ENCODE assay signal across 22 cellular contexts in the genomic region with DNA sequence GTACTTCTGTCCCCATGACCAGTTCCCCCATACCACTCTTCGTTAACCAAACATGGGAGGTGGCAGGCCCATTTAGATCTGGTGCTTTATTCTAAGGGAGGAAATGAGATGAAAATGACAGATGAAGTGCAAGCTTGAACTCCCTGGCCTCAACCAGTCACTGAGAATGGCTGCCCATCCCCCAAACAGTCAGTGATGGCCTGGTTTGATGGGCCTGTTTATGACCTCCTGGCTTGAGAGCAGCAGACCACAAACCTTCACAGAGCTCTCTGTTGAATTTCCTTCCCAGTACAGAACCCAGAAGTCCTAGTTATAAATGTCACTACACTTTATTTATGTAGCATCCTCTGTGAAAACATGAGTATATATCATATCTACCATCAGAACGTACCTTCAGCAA. TPM values are rescaled to one million over a fixed set of nuclear protein-coding genes. Genes with fewer than 3 reads are reported as not detected.
DNase-seq lines count a peak whose midpoint lies in the region; ATAC-seq and TF ChIP-seq lines count a peak whose summit lies in the region.
"Had no signal": no experiment of that assay in that cellular context is flagged by ENCODE, and none has a peak within 500 bp of the region (broad histone marks: within the 10 kb centered on the region; RNA-seq: fewer than 3 reads in every experiment).

No MANE protein-coding gene starts in this region.

- no peak overlapping the region for H3K23ac ChIP-seq in trophoblast cell (ENCODE audit: low read length)

- peaks cover 8% of the 10 kb centered on the region; the same call in 1 of the 2 replicates for H3K36me3 ChIP-seq in PC-9 (ENCODE audit: low read depth)
- H3K36me3 ChIP-seq in trophoblast cell (ENCODE audit: control insufficient read depth in 1 of 2, insufficient read depth in 2 of 2, low read length in 2 of 2) = peaks cover 15 to 32% of the 10 kb centered on the region in 2 experiments
- H3K36me3 ChIP-seq in GM23338 (ENCODE audit: insufficient read depth) = no peaks in the 10 kb centered on the region
- H3K36me3 ChIP-seq: cardiac muscle cell, gastroesophageal sphincter, neutrophil, thoracic aorta had no signal

- no peak overlapping the region for H3K14ac ChIP-seq in trophoblast cell (ENCODE audit: low read length)

- H3K4me2 ChIP-seq in PC-9 = no peak overlapping the region; the same call in 1 of the 2 replicates
- H3K4me2 ChIP-seq in trophoblast cell (ENCODE audit: low read length) = no peak overlapping the region
- no peak overlapping the region for H3K4me2 ChIP-seq in GM23338
- H3K4me2 ChIP-seq: KMS-11 had no signal

- H3K36me3 Mint-ChIP-seq in chondrocyte (ENCODE audit: low read depth) (no peaks in the 10 kb centered on the region), GM23338 (ENCODE audit: low read depth) (no peaks in the 10 kb centered on the region)

- DNase-seq in EH (ENCODE audit: low read depth) = peak; percentile 62
- DNase-seq in PC-9 = no peak
- DNase-seq in chondrocyte (ENCODE audit: low spot score) = no peak
- DNase-seq in trophoblast cell = no peak
- DNase-seq in NCI-H748 treated with DMSO at 0.1 percent for 48 hours (lab: John Stamatoyannopoulos, UW) = no peak
- DNase-seq in kidney tubule cell (ENCODE audit: low spot score) = no peak
- no peak for DNase-seq in GM23338 (ENCODE audit: low spot score)
- DNase-seq in lower leg skin (ENCODE audit: low spot score in 2 of 2) = no peak
- DNase-seq: activated naive CD8-positive, alpha-beta T cell treated with anti-CD3 and anti-CD28 coated beads, Interleukin-2, amount 50 U/mL, for 24 hours; AML-193; COR-L47; mucosa of descending colon; NCI-H1417; NCI-H510A treated with DMSO at 0.1 percent for 48 hours; retina had no signal

- H3F3A ChIP-seq in PC-9 (ENCODE audit: insufficient read depth, low read depth) (peaks cover 55% of the 10 kb centered on the region), GM23338 (replicated peaks; ENCODE audit: low read depth) (no peaks in the 10 kb centered on the region)

- H3K4me3 Mint-ChIP-seq in chondrocyte (ENCODE audit: unreplicated experiment) = no peak overlapping the region
- H3K4me3 Mint-ChIP-seq in GM23338 = no peak overlapping the region
- H3K4me3 Mint-ChIP-seq: activated naive CD8-positive, alpha-beta T cell treated with anti-CD3 and anti-CD28 coated beads, Interleukin-2, amount 50 U/mL, for 24 hours; T-helper 1 cell treated with Interleukin-12 subunit alpha and Interleukin-12 subunit beta and Interleukin-4 antibody, amounts not matched to agents 30 μg/mL and 1 μg/mL, for 36 hours had no signal

- no peak overlapping the region for H2BK12ac ChIP-seq in trophoblast cell (ENCODE audit: low read length)

- TF ChIP-seq CTCF in PC-9 (conservative IDR thresholded peaks at IDR 0.05) (no peak), chondrocyte (IDR thresholded peaks at IDR 0.05) (no peak), GM23338 (conservative IDR thresholded peaks at IDR 0.05; ENCODE audit: low read depth in 2 of 2) (no peak), lower leg skin (IDR thresholded peaks at IDR 0.05) (no peak)

- H3K4me1 Mint-ChIP-seq in chondrocyte (ENCODE audit: low read depth) (peaks cover 56% of the 10 kb centered on the region), GM23338 (peaks cover 13% of the 10 kb centered on the region)
- H3K4me1 Mint-ChIP-seq: activated naive CD8-positive, alpha-beta T cell treated with anti-CD3 and anti-CD28 coated beads, Interleukin-2, amount 50 U/mL, for 24 hours had no signal

- peak overlapping the region; percentile 87 for H3K4ac ChIP-seq in trophoblast cell (ENCODE audit: low read depth, low read length)

- peaks cover 64% of the 10 kb centered on the region for H3K4me1 ChIP-seq in PC-9 (replicated peaks; ENCODE audit: insufficient read depth)
- H3K4me1 ChIP-seq in trophoblast cell (ENCODE audit: control insufficient read depth in 1 of 2, insufficient read depth in 2 of 2, low read length in 2 of 2) = peaks cover 50 to 64% of the 10 kb centered on the region in 2 experiments
- peaks cover 7% of the 10 kb centered on the region for H3K4me1 ChIP-seq in GM23338 (ENCODE audit: insufficient read depth)

- H4K20me1 ChIP-seq in PC-9 (ENCODE audit: insufficient read depth) (peaks cover 18% of the 10 kb centered on the region), GM23338 (replicated peaks; ENCODE audit: insufficient read depth) (no peaks in the 10 kb centered on the region)

- H4K12ac ChIP-seq in trophoblast cell (ENCODE audit: low read depth, low read length) = no peak overlapping the region

- H3K9me3 ChIP-seq in PC-9 (ENCODE audit: insufficient read depth, low read depth) = no peaks in the 10 kb centered on the region
- H3K9me3 ChIP-seq in trophoblast cell (ENCODE audit: insufficient read depth, low read depth, low read length) = no peaks in the 10 kb centered on the region
- H3K9me3 ChIP-seq: gastroesophageal sphincter, mucosa of descending colon, neutrophil, thoracic aorta had no signal

- H2BK5ac ChIP-seq in trophoblast cell (ENCODE audit: low read depth, low read length, poor library complexity) = no peak overlapping the region

- no peaks in the 10 kb centered on the region for H3K27me3 Mint-ChIP-seq in chondrocyte (ENCODE audit: low read depth)
- H3K27me3 Mint-ChIP-seq in GM23338 (ENCODE audit: insufficient read depth, low read depth, poor library complexity) = no peaks in the 10 kb centered on the region
- H3K27me3 Mint-ChIP-seq: activated naive CD8-positive, alpha-beta T cell treated with anti-CD3 and anti-CD28 coated beads, Interleukin-2, amount 50 U/mL, for 24 hours had no signal

- no peak overlapping the region for H4K91ac ChIP-seq in trophoblast cell (ENCODE audit: low read depth, low read length)

- H4K8ac ChIP-seq in trophoblast cell (ENCODE audit: low read depth, low read length) = no peak overlapping the region

- H2BK120ac ChIP-seq in trophoblast cell (ENCODE audit: insufficient read depth, low read length, poor library complexity) = no peak overlapping the region

- H3K79me2 ChIP-seq in PC-9 (ENCODE audit: low read depth) (peaks cover 95% of the 10 kb centered on the region), trophoblast cell (ENCODE audit: control insufficient read depth, insufficient read depth, low read length, poor library complexity) (peaks cover 51% of the 10 kb centered on the region), GM23338 (replicated peaks; ENCODE audit: insufficient read depth) (no peaks in the 10 kb centered on the region)

- H3K4me3 ChIP-seq in PC-9 (no peak overlapping the region), trophoblast cell (ENCODE audit: low read depth, low read length) (no peak overlapping the region), GM23338 (no peak overlapping the region), lower leg skin (ENCODE audit: low read depth, poor library complexity, severe bottlenecking) (no peak overlapping the region)
- H3K4me3 ChIP-seq: cardiac muscle cell, gastroesophageal sphincter, mucosa of descending colon, thoracic aorta had no signal

- H3K9me3 Mint-ChIP-seq in chondrocyte (ENCODE audit: low read depth) (no peaks in the 10 kb centered on the region), GM23338 (no peaks in the 10 kb centered on the region)
- H3K9me3 Mint-ChIP-seq: activated naive CD8-positive, alpha-beta T cell treated with anti-CD3 and anti-CD28 coated beads, Interleukin-2, amount 50 U/mL, for 24 hours; T-helper 1 cell treated with Interleukin-12 subunit alpha and Interleukin-12 subunit beta and Interleukin-4 antibody, amounts not matched to agents 30 μg/mL and 1 μg/mL, for 36 hours had no signal

- H3K9me2 ChIP-seq in PC-9 (ENCODE audit: insufficient read depth) = no peaks in the 10 kb centered on the region
- 0 out of 2 replicates have a peak, but pooled peaks cover 9% of the 10 kb centered on the region for H3K9me2 ChIP-seq in GM23338 (ENCODE audit: insufficient read depth)

- no peak overlapping the region for H3K18ac ChIP-seq in trophoblast cell (ENCODE audit: low read length)

- intact Hi-C loops in PC-9 (cut with micrococcal nuclease; ENCODE audit: unreplicated experiment) (no loop called here), lower leg skin (cut with DNase I; ENCODE audit: low total_unique reads) (no loop called here)

- no TSS peak for BruUV-seq in PC-9 (replicated peaks; lab: Mats Ljungman, UMichigan)

- peaks cover 7% of the 10 kb centered on the region for H3K79me1 ChIP-seq in trophoblast cell (ENCODE audit: low read length)

- peak overlapping the region; percentile 36; the same call in 1 of the 2 replicates for H3K27ac ChIP-seq in PC-9
- no peak overlapping the region for H3K27ac ChIP-seq in trophoblast cell (ENCODE audit: low read depth, low read length)
- no peak overlapping the region for H3K27ac ChIP-seq in GM23338 (ENCODE audit: low read depth)
- H3K27ac ChIP-seq: cardiac muscle cell, KMS-11, neutrophil had no signal

- H2AK5ac ChIP-seq in trophoblast cell (ENCODE audit: low read length) = no peak overlapping the region

- no peaks in the 10 kb centered on the region for H3K27me3 ChIP-seq in PC-9 (ENCODE audit: insufficient read depth, low read depth)
- H3K27me3 ChIP-seq in trophoblast cell (ENCODE audit: insufficient read depth, low read length) = no peaks in the 10 kb centered on the region
- no peaks in the 10 kb centered on the region for H3K27me3 ChIP-seq in GM23338 (ENCODE audit: insufficient read depth)
- H3K27me3 ChIP-seq: cardiac muscle cell, gastroesophageal sphincter had no signal

- H3K27ac Mint-ChIP-seq in chondrocyte (ENCODE audit: unreplicated experiment) (peak overlapping the region; percentile 99), GM23338 (no peak overlapping the region)
- H3K27ac Mint-ChIP-seq: activated naive CD8-positive, alpha-beta T cell treated with anti-CD3 and anti-CD28 coated beads, Interleukin-2, amount 50 U/mL, for 24 hours; T-helper 1 cell treated with Interleukin-12 subunit alpha and Interleukin-12 subunit beta and Interleukin-4 antibody, amounts not matched to agents 30 μg/mL and 1 μg/mL, for 36 hours had no signal

- POLR2A ChIA-PET in PC-9 (lab: Charles Lee; ENCODE audit: unreplicated experiment) = no interaction called here

- H3K9ac ChIP-seq in trophoblast cell (ENCODE audit: low read length) = no peak overlapping the region
- H3K9ac ChIP-seq: KMS-11 had no signal

- TF ChIP-seq POLR2A in lower leg skin (IDR thresholded peaks at IDR 0.05) = no peak

- ATAC-seq in GM23338 = no peak
- ATAC-seq: activated CD4-positive, CD25-positive, alpha-beta regulatory T cell treated with anti-CD3 and anti-CD28 coated beads, Interleukin-2, amount 50 U/mL, for 24 hours; activated naive CD8-positive, alpha-beta T cell treated with anti-CD3 and anti-CD28 coated beads, Interleukin-2, amount 50 U/mL, for 24 hours; gastroesophageal sphincter; mucosa of descending colon had no signal

- CTCF ChIA-PET in PC-9 (lab: Charles Lee) = no interaction called here

- WGBS in trophoblast cell (ENCODE audit: extremely low coverage, insufficient coverage, insufficient read length) = no CpG with 5 or more reads among the region's 2 CpGs
- 85 to 91% methylated on average over 2 of the region's 2 CpGs for WGBS in lower leg skin, 2 donors

- H2AFZ ChIP-seq in PC-9 (no peak overlapping the region), trophoblast cell (ENCODE audit: insufficient read depth, low read length, poor library complexity) (no peak overlapping the region), GM23338 (no peak overlapping the region)

RNA-seq across cellular contexts. Expression of a gene that starts 31.1 kb away (rescaled TPM):
- total RNA-seq in PC-9 (2021) (127 and 163 TPM in 2 replicates), chondrocyte (14.5 to 126 TPM (median 122 TPM) in 3 replicates), lower leg skin (100 to 1,000 TPM; 126 to 249 (median 148) TPM)
- polyA plus RNA-seq in trophoblast cell (2013) = 1,165 and 1,253 TPM in 2 replicates
- total RNA-seq in GM23338 (2014; rRNA removed; shearing (Covaris generic)) = 5.4 and 5.7 TPM in 2 replicates
- 0.52 and 0.68 TPM in 2 replicates for polyA plus RNA-seq in GM23338 (2016; fragmentation: Nextera tagmentation; extraction: Ambion mirVana)
